In genomic region chr12:4579305-4580097, GRCh38 we compare ENCODE assay signal across 8 cellular contexts. TPM values are rescaled to one million over a fixed set of nuclear protein-coding genes. Genes with fewer than 3 reads are reported as not detected.
DNase-seq lines count a peak whose midpoint lies in the region; ATAC-seq, FAIRE-seq and TF ChIP-seq lines count a peak whose summit lies in the region.

No MANE protein-coding gene starts in this region.

- H2AFZ ChIP-seq in K562 (ENCODE audit: low read depth, low read length) (no peak overlapping the region), MM.1S (ENCODE audit: low read length) (no peak overlapping the region)

- peak; percentile 36 to 68 for TF ChIP-seq RAD21 in K562 (CRISPR knock-in tag; conservative IDR thresholded peaks at IDR 0.05 in 1 of 2, IDR thresholded peaks at IDR 0.05 in 1 of 2)

- H4K20me1 ChIP-seq in K562 (replicated peaks; ENCODE audit: control insufficient read depth, insufficient read depth, low read length): no peaks in the 10 kb centered on the region
- no peaks in the 10 kb centered on the region for H4K20me1 ChIP-seq in MM.1S (ENCODE audit: insufficient read depth, low read length)

- H3K4me2 ChIP-seq in K562 (ENCODE audit: insufficient read depth, low read length) (no peak overlapping the region), MM.1S (ENCODE audit: low read depth, low read length) (no peak overlapping the region)

- H3K9ac ChIP-seq in K562 (ENCODE audit: insufficient read depth in 1 of 2, low read depth in 2 of 2, low read length in 2 of 2): no peak overlapping the region
- no peak overlapping the region for H3K9ac ChIP-seq in MM.1S (ENCODE audit: low read length)

- H3K4me1 ChIP-seq in K562 (replicated peaks in 1 of 2; ENCODE audit: control insufficient read depth in 2 of 2, insufficient read depth in 2 of 2, low read length in 2 of 2) (no peaks in the 10 kb centered on the region), MM.1S (ENCODE audit: low read length) (no peaks in the 10 kb centered on the region)

- no peaks in the 10 kb centered on the region for H3K9me3 ChIP-seq in K562 (replicated peaks; ENCODE audit: control insufficient read depth, insufficient read depth, low read depth, low read length)
- H3K9me3 ChIP-seq in MM.1S (replicated peaks; ENCODE audit: insufficient read depth, low read length): no peaks in the 10 kb centered on the region

- H3K9me1 ChIP-seq in K562 (ENCODE audit: control insufficient read depth, insufficient read depth, low read length): no peaks in the 10 kb centered on the region

- no peak overlapping the region for H3K4me3 ChIP-seq in GM12864 (ENCODE audit: low read depth, low read length)
- H3K4me3 ChIP-seq in K562: no peak overlapping the region
- no peak overlapping the region for H3K4me3 ChIP-seq in MM.1S (ENCODE audit: low read length)

- intact Hi-C loops in K562 (cut with micrococcal nuclease): loop anchor here (2.0 to 10.0 kb wide), 2 partner anchors 175 to 277 kb away; no protein-coding TSS in a partner anchor

- H3K27me3 ChIP-seq in K562 (ENCODE audit: control insufficient read depth in 2 of 2, insufficient read depth in 2 of 2, low read length in 2 of 2) (peaks cover 2 to 24% of the 10 kb centered on the region in 2 experiments; a peak in 3 of 5 replicates), MM.1S (replicated peaks; ENCODE audit: insufficient read depth, low read length) (no peaks in the 10 kb centered on the region)

- H3K27ac Mint-ChIP-seq in naive B cell: no peak overlapping the region

- peak overlapping the region in 1 of 8 donors; percentile 10 for H3K4me3 Mint-ChIP-seq in naive B cell

- no peak for TF ChIP-seq EP300 in K562 (IDR thresholded peaks at IDR 0.05; ENCODE audit: low read length)

- no peak for TF ChIP-seq POLR2A in K562 (conservative IDR thresholded peaks at IDR 0.05)

- POLR2A ChIA-PET in K562 (lab: Yijun Ruan, JAX): no interaction called here

- H3K27ac ChIP-seq in K562 (ENCODE audit: extremely low read depth, low read depth, low read length) (no peak overlapping the region), MM.1S (ENCODE audit: low read length) (no peak overlapping the region)

- FAIRE-seq in K562 (lab: Jason Lieb, UNC): peak; percentile 77

- DNase-seq in GM12864 (ENCODE audit: low read depth): no peak
- peak; percentile 68 for DNase-seq in MV-4-11 (lab: John Stamatoyannopoulos, UW)
- DNase-seq in K562 (ENCODE audit: extremely low read depth in 1 of 4, low spot score in 3 of 4): peak in 3 of 4 experiments; percentile 7 to 44 (median 31)
- DNase-seq in naive B cell: peak; percentile 18
- DNase-seq in cortex of kidney (lab: John Stamatoyannopoulos, UW): no peak
- no peak for DNase-seq in MM.1S
- DNase-seq in activated CD4-positive, alpha-beta T cell treated with anti-CD3 and anti-CD28 coated beads, Interleukin-2, amount 50 U/mL, for 4 hours: no peak

- H3K9me2 ChIP-seq in MM.1S (replicated peaks; ENCODE audit: insufficient read depth, low read length): no peaks in the 10 kb centered on the region

- H3F3A ChIP-seq in MM.1S (ENCODE audit: insufficient read depth, low read length): no peaks in the 10 kb centered on the region

- 10% methylated on average over 8 of the region's 8 CpGs for WGBS in K562 (ENCODE audit: insufficient coverage, low coverage, missing lambda C conversion rate)

- H3K36me3 ChIP-seq in K562 (ENCODE audit: control insufficient read depth, insufficient read depth, low read length): no peaks in the 10 kb centered on the region
- H3K36me3 ChIP-seq in MM.1S (replicated peaks; ENCODE audit: insufficient read depth, low read length): no peaks in the 10 kb centered on the region

- ATAC-seq in K562: peak; percentile 69
- ATAC-seq in naive B cell (ENCODE audit: low read depth in 2 of 2): peak; percentile 49 to 75
- no peak for ATAC-seq in GM19455 (IDR thresholded peaks at IDR 0.05; ENCODE audit: unreplicated experiment)

- H3K36me3 Mint-ChIP-seq in naive B cell: no peaks in the 10 kb centered on the region

- H3K4me1 Mint-ChIP-seq in naive B cell: peaks cover 6 to 13% (median 13%) of the 10 kb centered on the region in 3 donors

- TF ChIP-seq CTCF in GM12864 (IDR thresholded peaks at IDR 0.05; ENCODE audit: low read depth, low read length, missing control alignments): peak; percentile 33
- peak; percentile 34 to 62 (median 38); a peak in 4 of 6 replicates for TF ChIP-seq CTCF in K562 (IDR thresholded peaks at IDR 0.05 in 2 of 3, conservative IDR thresholded peaks at IDR 0.05 in 1 of 3; ENCODE audit: insufficient read depth in 2 of 3, low read depth in 1 of 3, low read length in 3 of 3)
- TF ChIP-seq CTCF in MM.1S (IDR thresholded peaks at IDR 0.05; ENCODE audit: low read length): no peak

- no peaks in the 10 kb centered on the region for H3K9me3 Mint-ChIP-seq in naive B cell

- CTCF ChIA-PET in K562 (lab: Yijun Ruan, JAX; ENCODE audit: low intra/inter-chr PET ratio): interaction anchor here (0.6 kb wide), 1 partner anchor 225 kb away, joined by 5 read pairs; no protein-coding TSS in a partner anchor

- H3K79me2 ChIP-seq in K562 (ENCODE audit: control insufficient read depth, insufficient read depth, low read length) (no peaks in the 10 kb centered on the region), MM.1S (ENCODE audit: low read length) (no peaks in the 10 kb centered on the region)

- BruUV-seq in K562 (replicated peaks; lab: Mats Ljungman, UMichigan): no TSS peak

- in situ Hi-C loops in K562 (cut with MboI): no loop called here

- H3K27me3 Mint-ChIP-seq in naive B cell: no peaks in the 10 kb centered on the region

TF ChIP-seq in K562, 482 proteins besides CTCF, POLR2A, EP300 and RAD21:
- TF ChIP-seq CBFA2T3 (IDR thresholded peaks at IDR 0.05) (0 out of 2 replicates have a peak, but pooled peaks have one; percentile 11), SIRT6 (IDR thresholded peaks at IDR 0.05; ENCODE audit: low read depth, low read length) (no peak), ARNT (IDR thresholded peaks at IDR 0.05) (no peak), ETV5 (CRISPR knock-in tag; IDR thresholded peaks at IDR 0.05; ENCODE audit: low read depth) (no peak), ETS2 (tag; IDR thresholded peaks at IDR 0.05; ENCODE audit: borderline replicate concordance, poor library complexity, severe bottlenecking) (no peak), COPS2 (conservative IDR thresholded peaks at IDR 0.05) (no peak), ZNF217 (CRISPR knock-in tag; IDR thresholded peaks at IDR 0.05) (no peak), ZNF41 (CRISPR knock-in tag; conservative IDR thresholded peaks at IDR 0.05) (no peak), ZNF347 (CRISPR knock-in tag; IDR thresholded peaks at IDR 0.05; ENCODE audit: low read depth) (no peak)

RNA-seq across cellular contexts. Expression of gene DYRK4, which starts 17.5 kb away (rescaled TPM):
- 8.5 and 15.2 TPM in 2 replicates for total RNA-seq in K562 (2011; cell fraction: chromatin; rRNA removed; ENCODE audit: low replicate concordance)
- total RNA-seq in K562 (2011; cell fraction: nucleolus; rRNA removed): 5.7 and 7.4 TPM in 2 replicates
- 12.1 and 15.3 TPM in 2 replicates for total RNA-seq in K562 (2011; cell fraction: nucleoplasm; rRNA removed)
- total RNA-seq in K562 (2014; rRNA removed) (17.5 and 23.4 TPM in 2 replicates), K562 (2014; rRNA removed; fragmentation: Illumina TruSeq; extraction: Trizol) (15.8 and 16.1 TPM in 2 replicates), K562 (2015; rRNA removed; fragmentation: Illumina TruSeq; extraction: Trizol) (16.5 and 18.4 TPM in 2 replicates), K562 (2021) (13.4 and 17.2 TPM in 2 replicates)
- polyA plus RNA-seq in K562 (2011; rRNA removed) (26.5 and 27.6 TPM in 2 replicates), K562 (2014; fragmentation: Illumina TruSeq; extraction: Trizol) (19.7 and 25.3 TPM in 2 replicates), K562 (2014; fragmentation: Nextera tagmentation; extraction: Ambion mirVana) (10 to 100 TPM; 37.2 to 37.4 TPM), K562 (2014; rRNA removed) (22.2 and 25.9 TPM in 2 replicates), naive B cell (ENCODE audit: low read depth in 6 of 6) (10 to 100 TPM; 32.1 to 49.4 (median 43.1) TPM)
- 13.9 and 17.5 TPM in 2 replicates for polyA plus RNA-seq in K562 (2011; cell fraction: cytosol; rRNA removed)
- polyA plus RNA-seq in K562 (2011; cell fraction: nucleus; rRNA removed): 32.7 and 45.8 TPM in 2 replicates
- 14.2 and 27.3 TPM in 2 replicates for polyA plus RNA-seq in K562 (2012)
- polyA minus RNA-seq in K562 (2011; rRNA and poly(A)+ RNA removed): 13.1 and 16.6 TPM in 2 replicates
- polyA minus RNA-seq in K562 (2011; cell fraction: cytosol; rRNA and poly(A)+ RNA removed): 4.4 and 9.8 TPM in 2 replicates
- 8.6 and 11.3 TPM in 2 replicates for polyA minus RNA-seq in K562 (2011; cell fraction: nucleus; rRNA and poly(A)+ RNA removed)

RNA-seq across cellular contexts. Expression of gene RAD51AP1, which starts 40.8 kb away (rescaled TPM):
- total RNA-seq in K562 (2011; cell fraction: chromatin; rRNA removed; ENCODE audit: low replicate concordance): 20.2 and 117 TPM in 2 replicates
- total RNA-seq in K562 (2011; cell fraction: nucleolus; rRNA removed): 9.5 and 16.7 TPM in 2 replicates
- total RNA-seq in K562 (2011; cell fraction: nucleoplasm; rRNA removed): 43.4 and 68.5 TPM in 2 replicates
- 38.4 and 43.8 TPM in 2 replicates for total RNA-seq in K562 (2014; rRNA removed)
- 89.1 and 102 TPM in 2 replicates for total RNA-seq in K562 (2014; rRNA removed; fragmentation: Illumina TruSeq; extraction: Trizol)
- total RNA-seq in K562 (2015; rRNA removed; fragmentation: Illumina TruSeq; extraction: Trizol): 63.8 and 64.1 TPM in 2 replicates
- 51.3 and 57.1 TPM in 2 replicates for total RNA-seq in K562 (2021)
- polyA plus RNA-seq in K562 (2011; rRNA removed): 77.2 and 107 TPM in 2 replicates
- polyA plus RNA-seq in K562 (2011; cell fraction: cytosol; rRNA removed): 7.4 and 26.8 TPM in 2 replicates
- polyA plus RNA-seq in K562 (2011; cell fraction: nucleus; rRNA removed): 77.6 and 137 TPM in 2 replicates
- polyA plus RNA-seq in K562 (2012): 47.6 and 76.1 TPM in 2 replicates
- polyA plus RNA-seq in K562 (2014; fragmentation: Illumina TruSeq; extraction: Trizol): 81.7 and 88.2 TPM in 2 replicates
- 100 to 1,000 TPM in 1 of 2 experiments, 10 to 100 TPM in 1; 92.5 to 111 TPM for polyA plus RNA-seq in K562 (2014; fragmentation: Nextera tagmentation; extraction: Ambion mirVana)
- polyA plus RNA-seq in K562 (2014; rRNA removed): 85.3 and 90.7 TPM in 2 replicates
- 46.6 and 60.7 TPM in 2 replicates for polyA minus RNA-seq in K562 (2011; rRNA and poly(A)+ RNA removed)
- 10.9 and 14.9 TPM in 2 replicates for polyA minus RNA-seq in K562 (2011; cell fraction: cytosol; rRNA and poly(A)+ RNA removed)
- polyA minus RNA-seq in K562 (2011; cell fraction: nucleus; rRNA and poly(A)+ RNA removed): 36.6 and 84.3 TPM in 2 replicates
- polyA plus RNA-seq in naive B cell (ENCODE audit: low read depth in 6 of 6): 10 to 100 TPM in 4 of 6 donors, 1 to 10 TPM in 2; 7.9 to 33.7 (median 11.3) TPM

Comparison
In these comparisons a context has a peak if more than half of its experiments do, and no peak if none do; other contexts are left out.
1. DNase-seq: peak in MV-4-11 (single experiment), K562 (3 of 4) and naive B cell (single experiment); none in GM12864 (single experiment), cortex of kidney (single experiment), MM.1S (single experiment) and activated CD4-positive, alpha-beta T cell treated with anti-CD3 and anti-CD28 coated beads, Interleukin-2, amount 50 U/mL, for 4 hours (0 of 2).